In genomic region chr13:101751488-101751887, GRCh38 we compare ENCODE assay signal across 8 cellular contexts.
DNase-seq lines count a peak whose midpoint lies in the region; ATAC-seq and TF ChIP-seq lines count a peak whose summit lies in the region.

No MANE protein-coding gene starts in this region.

- H3K4me1 ChIP-seq in Peyer's patch: no peaks in the 10 kb centered on the region

- no peaks in the 10 kb centered on the region for H3K36me3 Mint-ChIP-seq in activated T-helper 2 cell treated with anti-CD3 and anti-CD28 coated beads, Interferon-gamma antibody, Interleukin-2, Interleukin-4, amounts not matched to agents 10 μg/mL and 5 μg/mL and 100 μg/mL, durations not matched to agents 14 hours and 24 hours and 36 hours (ENCODE audit: low read depth)

- H3K4me3 ChIP-seq in foreskin fibroblast (ENCODE audit: low read depth in 1 of 2, low read length in 2 of 2) (no peak overlapping the region), Peyer's patch (no peak overlapping the region)

- H3K36me3 ChIP-seq in Peyer's patch: no peaks in the 10 kb centered on the region

- TF ChIP-seq POLR2A in Peyer's patch (IDR thresholded peaks at IDR 0.05): no peak

- H3K4me3 Mint-ChIP-seq in activated T-helper 2 cell treated with anti-CD3 and anti-CD28 coated beads, Interferon-gamma antibody, Interleukin-2, Interleukin-4, amounts not matched to agents 10 μg/mL and 5 μg/mL and 100 μg/mL, durations not matched to agents 14 hours and 24 hours and 36 hours (ENCODE audit: low read depth): no peak overlapping the region

- DNase-seq in ELR (ENCODE audit: low read depth): peak; percentile 88
- DNase-seq in NCI-H460 (ENCODE audit: extremely low read depth, low read depth): peak; percentile 76
- peak; percentile 88 to 93 for DNase-seq in foreskin fibroblast
- DNase-seq in stimulated activated CD4-positive, alpha-beta T cell treated with anti-CD3 and anti-CD28 coated beads, Interleukin-4, amount 100 ng/mL, for 24 hours: no peak
- no peak for DNase-seq in Peyer's patch
- no peak for DNase-seq in activated T-helper 2 cell treated with anti-CD3 and anti-CD28 coated beads, Interferon-gamma antibody, Interleukin-2, Interleukin-4, amounts not matched to agents 10 μg/mL and 5 μg/mL and 100 μg/mL, durations not matched to agents 14 hours and 24 hours and 36 hours (ENCODE audit: low spot score)

- no peak overlapping the region for H3K27ac ChIP-seq in Peyer's patch

- H3K27ac Mint-ChIP-seq in activated T-helper 2 cell treated with anti-CD3 and anti-CD28 coated beads, Interferon-gamma antibody, Interleukin-2, Interleukin-4, amounts not matched to agents 10 μg/mL and 5 μg/mL and 100 μg/mL, durations not matched to agents 14 hours and 24 hours and 36 hours: no peak overlapping the region

- no peaks in the 10 kb centered on the region for H3K27me3 Mint-ChIP-seq in activated T-helper 2 cell treated with anti-CD3 and anti-CD28 coated beads, Interferon-gamma antibody, Interleukin-2, Interleukin-4, amounts not matched to agents 10 μg/mL and 5 μg/mL and 100 μg/mL, durations not matched to agents 14 hours and 24 hours and 36 hours (ENCODE audit: low read depth)

- H3K4me1 Mint-ChIP-seq in activated T-helper 2 cell treated with anti-CD3 and anti-CD28 coated beads, Interferon-gamma antibody, Interleukin-2, Interleukin-4, amounts not matched to agents 10 μg/mL and 5 μg/mL and 100 μg/mL, durations not matched to agents 14 hours and 24 hours and 36 hours (ENCODE audit: low read depth): no peaks in the 10 kb centered on the region

- intact Hi-C loops in activated T-helper 2 cell treated with anti-CD3 and anti-CD28 coated beads, Interferon-gamma antibody, Interleukin-2, Interleukin-4, amounts not matched to agents 10 μg/mL and 5 μg/mL and 100 μg/mL, durations not matched to agents 14 hours and 24 hours and 36 hours (cut with micrococcal nuclease): no loop called here

- TF ChIP-seq CTCF in foreskin fibroblast (IDR thresholded peaks at IDR 0.05; ENCODE audit: low read depth, low read length) (no peak), Peyer's patch (IDR thresholded peaks at IDR 0.05) (no peak)

- peak; percentile 63 for ATAC-seq in HG03060 (IDR thresholded peaks at IDR 0.05; ENCODE audit: low read depth, unreplicated experiment)
- no peak for ATAC-seq in HG03097 (IDR thresholded peaks at IDR 0.05; ENCODE audit: low FRiP score, unreplicated experiment)

- no peaks in the 10 kb centered on the region for H3K9me3 ChIP-seq in Peyer's patch

- H3K9me3 Mint-ChIP-seq in activated T-helper 2 cell treated with anti-CD3 and anti-CD28 coated beads, Interferon-gamma antibody, Interleukin-2, Interleukin-4, amounts not matched to agents 10 μg/mL and 5 μg/mL and 100 μg/mL, durations not matched to agents 14 hours and 24 hours and 36 hours: no peaks in the 10 kb centered on the region

- H3K27me3 ChIP-seq in Peyer's patch: no peaks in the 10 kb centered on the region

Comparison
In these comparisons a context has a peak if more than half of its experiments do, and no peak if none do; other contexts are left out.
1. DNase-seq: peak in ELR (single experiment), NCI-H460 (single experiment) and foreskin fibroblast (2 of 2); none in stimulated activated CD4-positive, alpha-beta T cell treated with anti-CD3 and anti-CD28 coated beads, Interleukin-4, amount 100 ng/mL, for 24 hours (single experiment), Peyer's patch (0 of 3) and activated T-helper 2 cell treated with anti-CD3 and anti-CD28 coated beads, Interferon-gamma antibody, Interleukin-2, Interleukin-4, amounts not matched to agents 10 μg/mL and 5 μg/mL and 100 μg/mL, durations not matched to agents 14 hours and 24 hours and 36 hours (single experiment).